17 cellular contexts compared by ENCODE assay signal in genomic region chr11:60918941-60919275, GRCh38. TPM values are rescaled to one million over a fixed set of nuclear protein-coding genes. Genes with fewer than 3 reads are reported as not detected.
DNase-seq lines count a peak whose midpoint lies in the region; ATAC-seq, FAIRE-seq and TF ChIP-seq lines count a peak whose summit lies in the region.
"Had no signal": no experiment of that assay in that cellular context is flagged by ENCODE, and none has a peak within 500 bp of the region (broad histone marks: within the 10 kb centered on the region; RNA-seq: fewer than 3 reads in every experiment).

No MANE protein-coding gene starts in this region.

- dilution Hi-C loops in keratinocyte (cut with MboI; ENCODE audit: extremely low pct_ligation_motif_present, low sequenced_read_pairs) = no loop called here

- no peak overlapping the region for H3K9ac ChIP-seq in keratinocyte (ENCODE audit: control insufficient read depth, extremely low read depth, insufficient read depth, low read length)
- H3K9ac ChIP-seq: BLaER1 had no signal

- H3K4me1 ChIP-seq in DOHH2 (ENCODE audit: control insufficient read depth, low read length) = peaks cover 45% of the 10 kb centered on the region
- peaks cover 50% of the 10 kb centered on the region for H3K4me1 ChIP-seq in keratinocyte (ENCODE audit: control insufficient read depth, extremely low read depth, insufficient read depth, low read length)

- TF ChIP-seq CTCF in DOHH2 (IDR thresholded peaks at IDR 0.05; ENCODE audit: low read depth, low read length, poor library complexity, severe bottlenecking) (no peak), bronchial epithelial cell (IDR thresholded peaks at IDR 0.05; ENCODE audit: insufficient read depth, low read length, severe bottlenecking) (no peak), keratinocyte (optimal IDR thresholded peaks at IDR 0.05 in 1 of 3, IDR thresholded peaks at IDR 0.05 in 1 of 3, conservative IDR thresholded peaks at IDR 0.05 in 1 of 3; ENCODE audit: extremely low read depth in 1 of 3, insufficient read depth in 2 of 3, low read length in 3 of 3) (no peak)

- H3K9me3 ChIP-seq in DOHH2 (ENCODE audit: control insufficient read depth, insufficient read depth, low read length) = no peaks in the 10 kb centered on the region
- H3K9me3 ChIP-seq in keratinocyte (ENCODE audit: control insufficient read depth, low read depth, low read length) = no peaks in the 10 kb centered on the region
- no peaks in the 10 kb centered on the region for H3K9me3 ChIP-seq in MG63
- H3K9me3 ChIP-seq: BLaER1, SJCRH30 had no signal

- H2AFZ ChIP-seq in keratinocyte (ENCODE audit: control insufficient read depth, low read length) = no peak overlapping the region

- DNase-seq in MV-4-11 (lab: John Stamatoyannopoulos, UW) (peak; percentile 30), bronchial epithelial cell (ENCODE audit: low read depth) (peak; percentile 67), keratinocyte (ENCODE audit: low read depth, low spot score) (no peak), HuH-7 (ENCODE audit: low spot score) (no peak), MG63 (no peak)
- DNase-seq: activated CD8-positive, alpha-beta memory T cell treated with anti-CD3 and anti-CD28 coated beads, Interleukin-2, amount 50 U/mL, for 4 hours; activated naive CD4-positive, alpha-beta T cell treated with anti-CD3 and anti-CD28 coated beads, Interleukin-2, amount 50 U/mL, for 16 hours; DND-41; foreskin fibroblast; NCI-H1436; SJCRH30; stimulated activated CD4-positive, alpha-beta T cell treated with anti-CD3 and anti-CD28 coated beads, Interleukin-2, amount 100 ng/mL, for 48 hours had no signal

- H3K9me2 ChIP-seq in DOHH2 (replicated peaks; ENCODE audit: control insufficient read depth, low read length) = no peaks in the 10 kb centered on the region

- no peaks in the 10 kb centered on the region; the same call in 1 of the 2 replicates for H3F3A ChIP-seq in DOHH2 (ENCODE audit: control insufficient read depth, insufficient read depth)

- peak overlapping the region; percentile 40 for H3K4me2 ChIP-seq in DOHH2 (ENCODE audit: low read length)
- H3K4me2 ChIP-seq in keratinocyte (ENCODE audit: control insufficient read depth, extremely low read depth, insufficient read depth, low read depth, low read length) = peak overlapping the region; percentile 20
- H3K4me2 ChIP-seq: BLaER1 had no signal

- ATAC-seq in HG03439 (IDR thresholded peaks at IDR 0.05; ENCODE audit: unreplicated experiment) (no peak), HG02973 (IDR thresholded peaks at IDR 0.05; ENCODE audit: unreplicated experiment) (no peak)

- no peaks in the 10 kb centered on the region; the same call in 1 of the 2 replicates for H4K20me1 ChIP-seq in DOHH2 (ENCODE audit: control insufficient read depth, insufficient read depth, low read depth, low read length)
- H4K20me1 ChIP-seq in keratinocyte (ENCODE audit: control insufficient read depth, extremely low read depth, insufficient read depth, low read length) = peaks cover 2% of the 10 kb centered on the region

- peaks cover 4% of the 10 kb centered on the region for H3K9me1 ChIP-seq in keratinocyte (ENCODE audit: control insufficient read depth, extremely low read depth, insufficient read depth, low read length)

- H3K27me3 ChIP-seq in DOHH2 (ENCODE audit: control insufficient read depth, low read length) = no peaks in the 10 kb centered on the region
- no peaks in the 10 kb centered on the region for H3K27me3 ChIP-seq in bronchial epithelial cell (ENCODE audit: control insufficient read depth, insufficient read depth, low read length)
- no peaks in the 10 kb centered on the region for H3K27me3 ChIP-seq in keratinocyte (ENCODE audit: control insufficient read depth, extremely low read depth, insufficient read depth, low read length)
- H3K27me3 ChIP-seq in MG63 = no peaks in the 10 kb centered on the region
- H3K27me3 ChIP-seq: SJCRH30 had no signal

- peaks cover 59% of the 10 kb centered on the region for H3K79me2 ChIP-seq in DOHH2 (ENCODE audit: control insufficient read depth, low read length)
- peaks cover 38% of the 10 kb centered on the region for H3K79me2 ChIP-seq in keratinocyte (ENCODE audit: control insufficient read depth, insufficient read depth, low read length)

- 0 out of 2 replicates have a peak overlapping the region, but pooled peaks have one; percentile 5 for H3K27ac ChIP-seq in DOHH2 (ENCODE audit: low read depth, low read length)
- peak overlapping the region; percentile 68 for H3K27ac ChIP-seq in keratinocyte (ENCODE audit: control insufficient read depth, insufficient read depth, low read length)
- H3K27ac ChIP-seq: BLaER1, SJCRH30 had no signal

- H3K36me3 ChIP-seq in DOHH2 (ENCODE audit: control insufficient read depth, low read length) = peaks cover 71% of the 10 kb centered on the region
- peaks cover 15% of the 10 kb centered on the region for H3K36me3 ChIP-seq in bronchial epithelial cell (ENCODE audit: control insufficient read depth, insufficient read depth, low read length)
- peaks cover 19% of the 10 kb centered on the region in 2 experiments for H3K36me3 ChIP-seq in keratinocyte (ENCODE audit: control insufficient read depth in 2 of 2, extremely low read depth in 1 of 2, insufficient read depth in 2 of 2, low read length in 2 of 2)
- peaks cover 20% of the 10 kb centered on the region for H3K36me3 ChIP-seq in MG63

- FAIRE-seq in bronchial epithelial cell (lab: Jason Lieb, UNC) (no peak), keratinocyte (lab: Jason Lieb, UNC) (no peak)
- FAIRE-seq: HTR-8/SVneo had no signal

- H3K4me3 ChIP-seq in DOHH2 (ENCODE audit: low read length) = peak overlapping the region; percentile 10; the same call in 1 of the 2 replicates
- no peak overlapping the region for H3K4me3 ChIP-seq in bronchial epithelial cell (ENCODE audit: low read depth, low read length)
- H3K4me3 ChIP-seq in keratinocyte (ENCODE audit: control insufficient read depth in 2 of 3, extremely low read depth in 1 of 3, insufficient read depth in 2 of 3, low read depth in 1 of 3, low read length in 3 of 3) = no peak overlapping the region
- H3K4me3 ChIP-seq in MG63 = no peak overlapping the region
- H3K4me3 ChIP-seq: BLaER1, SJCRH30 had no signal

RNA-seq across cellular contexts. Expression of gene TMEM109, which starts 5.0 kb away (rescaled TPM):
- 7.6 and 7.7 TPM in 2 replicates for total RNA-seq in bronchial epithelial cell
- polyA plus RNA-seq in keratinocyte = 19.0 to 42.3 TPM (median 25.2 TPM) in 3 replicates
- polyA plus RNA-seq in keratinocyte (2011; ENCODE audit: low read depth) = 3.0 TPM
- 25.2 and 30.7 TPM in 2 replicates for polyA plus RNA-seq in keratinocyte (2011; cell fraction: cytosol; rRNA removed)
- 61.2 and 75.2 TPM in 2 replicates for polyA plus RNA-seq in keratinocyte (2011; cell fraction: nucleus; rRNA removed)
- 40.9 and 55.3 TPM in 2 replicates for polyA plus RNA-seq in keratinocyte (2012; ENCODE audit: low replicate concordance)
- 20.4 to 81.9 TPM (median 21.7 TPM) in 3 replicates for polyA minus RNA-seq in keratinocyte
- polyA minus RNA-seq in keratinocyte (2011; cell fraction: cytosol; rRNA and poly(A)+ RNA removed) = 19.2 TPM
- polyA minus RNA-seq in keratinocyte (2011; cell fraction: nucleus; rRNA and poly(A)+ RNA removed) = 21.9 and 25.1 TPM in 2 replicates
- total RNA-seq in MG63 (2014; rRNA removed; shearing (Covaris generic); ENCODE audit: low replicate concordance) = 16.6 and 17.6 TPM in 2 replicates

RNA-seq across cellular contexts. Expression of gene TMEM132A, which starts 5.4 kb away (rescaled TPM):
- 22.6 and 25.2 TPM in 2 replicates for total RNA-seq in bronchial epithelial cell
- 16.6 to 54.1 TPM (median 29.7 TPM) in 3 replicates for polyA plus RNA-seq in keratinocyte
- 5.2 TPM for polyA plus RNA-seq in keratinocyte (2011; ENCODE audit: low read depth)
- 7.8 and 17.4 TPM in 2 replicates for polyA plus RNA-seq in keratinocyte (2011; cell fraction: cytosol; rRNA removed)
- 95.7 and 118 TPM in 2 replicates for polyA plus RNA-seq in keratinocyte (2011; cell fraction: nucleus; rRNA removed)
- polyA plus RNA-seq in keratinocyte (2012; ENCODE audit: low replicate concordance) = 33.0 and 69.2 TPM in 2 replicates
- 19.0 to 37.6 TPM (median 37.4 TPM) in 3 replicates for polyA minus RNA-seq in keratinocyte
- polyA minus RNA-seq in keratinocyte (2011; cell fraction: cytosol; rRNA and poly(A)+ RNA removed) = 74.1 TPM
- 120 and 141 TPM in 2 replicates for polyA minus RNA-seq in keratinocyte (2011; cell fraction: nucleus; rRNA and poly(A)+ RNA removed)
- total RNA-seq in MG63 (2014; rRNA removed; shearing (Covaris generic); ENCODE audit: low replicate concordance) = 4.8 and 16.3 TPM in 2 replicates

RNA-seq across cellular contexts. Expression of gene PRPF19, which starts 12.5 kb away (rescaled TPM):
- 30.2 and 36.1 TPM in 2 replicates for total RNA-seq in bronchial epithelial cell
- 16.9 to 67.7 TPM (median 35.4 TPM) in 3 replicates for polyA plus RNA-seq in keratinocyte
- polyA plus RNA-seq in keratinocyte (2011; ENCODE audit: low read depth) = 59.7 TPM
- polyA plus RNA-seq in keratinocyte (2011; cell fraction: cytosol; rRNA removed) = 24.2 and 32.7 TPM in 2 replicates
- polyA plus RNA-seq in keratinocyte (2011; cell fraction: nucleus; rRNA removed) = 43.1 and 51.4 TPM in 2 replicates
- 60.5 and 80.0 TPM in 2 replicates for polyA plus RNA-seq in keratinocyte (2012; ENCODE audit: low replicate concordance)
- 17.2 to 109 TPM (median 31.9 TPM) in 3 replicates for polyA minus RNA-seq in keratinocyte
- polyA minus RNA-seq in keratinocyte (2011; cell fraction: cytosol; rRNA and poly(A)+ RNA removed) = 36.4 TPM
- polyA minus RNA-seq in keratinocyte (2011; cell fraction: nucleus; rRNA and poly(A)+ RNA removed) = 22.9 and 24.7 TPM in 2 replicates
- 94.4 and 98.0 TPM in 2 replicates for total RNA-seq in MG63 (2014; rRNA removed; shearing (Covaris generic); ENCODE audit: low replicate concordance)

RNA-seq across cellular contexts. Expression of gene SLC15A3, which starts 33.1 kb away (rescaled TPM):
- 0.38 and 1.3 TPM in 2 replicates for total RNA-seq in bronchial epithelial cell
- polyA plus RNA-seq in keratinocyte = 0.79 to 2.0 TPM (median 1.0 TPM) in 3 replicates
- not detected for polyA plus RNA-seq in keratinocyte (2011; ENCODE audit: low read depth)
- polyA plus RNA-seq in keratinocyte (2011; cell fraction: cytosol; rRNA removed) = 0.44 and 0.66 TPM in 2 replicates
- 1.8 and 2.1 TPM in 2 replicates for polyA plus RNA-seq in keratinocyte (2011; cell fraction: nucleus; rRNA removed)
- polyA plus RNA-seq in keratinocyte (2012; ENCODE audit: low replicate concordance) = 0.08 and 4.0 TPM in 2 replicates
- 1.7 to 6.8 TPM (median 3.3 TPM) in 3 replicates for polyA minus RNA-seq in keratinocyte
- polyA minus RNA-seq in keratinocyte (2011; cell fraction: cytosol; rRNA and poly(A)+ RNA removed) = not detected
- 1.9 and 2.0 TPM in 2 replicates for polyA minus RNA-seq in keratinocyte (2011; cell fraction: nucleus; rRNA and poly(A)+ RNA removed)
- total RNA-seq in MG63 (2014; rRNA removed; shearing (Covaris generic); ENCODE audit: low replicate concordance) = not detected in 2 replicates

RNA-seq across cellular contexts. Expression of gene ZP1, which starts 51.6 kb away (rescaled TPM):
- total RNA-seq in bronchial epithelial cell = not detected in 2 replicates
- polyA plus RNA-seq in keratinocyte = not detected in 3 replicates
- not detected for polyA plus RNA-seq in keratinocyte (2011; ENCODE audit: low read depth)
- not detected in 2 replicates for polyA plus RNA-seq in keratinocyte (2011; cell fraction: cytosol; rRNA removed)
- polyA plus RNA-seq in keratinocyte (2011; cell fraction: nucleus; rRNA removed) = not detected in 2 replicates
- not detected in 2 replicates for polyA plus RNA-seq in keratinocyte (2012; ENCODE audit: low replicate concordance)
- polyA minus RNA-seq in keratinocyte = not detected in 3 replicates
- not detected for polyA minus RNA-seq in keratinocyte (2011; cell fraction: cytosol; rRNA and poly(A)+ RNA removed)
- polyA minus RNA-seq in keratinocyte (2011; cell fraction: nucleus; rRNA and poly(A)+ RNA removed) = not detected in 2 replicates
- not detected in 2 replicates for total RNA-seq in MG63 (2014; rRNA removed; shearing (Covaris generic); ENCODE audit: low replicate concordance)
- total RNA-seq: SJCRH30 had no signal

Comparison
In these comparisons a context has a peak if more than half of its experiments do, and no peak if none do; other contexts are left out.
1. DNase-seq: peak in MV-4-11 (single experiment) and bronchial epithelial cell (single experiment); none in keratinocyte (single experiment), HuH-7 (single experiment) and MG63 (single experiment).